17 cellular contexts compared by ENCODE assay signal in the genomic region with DNA sequence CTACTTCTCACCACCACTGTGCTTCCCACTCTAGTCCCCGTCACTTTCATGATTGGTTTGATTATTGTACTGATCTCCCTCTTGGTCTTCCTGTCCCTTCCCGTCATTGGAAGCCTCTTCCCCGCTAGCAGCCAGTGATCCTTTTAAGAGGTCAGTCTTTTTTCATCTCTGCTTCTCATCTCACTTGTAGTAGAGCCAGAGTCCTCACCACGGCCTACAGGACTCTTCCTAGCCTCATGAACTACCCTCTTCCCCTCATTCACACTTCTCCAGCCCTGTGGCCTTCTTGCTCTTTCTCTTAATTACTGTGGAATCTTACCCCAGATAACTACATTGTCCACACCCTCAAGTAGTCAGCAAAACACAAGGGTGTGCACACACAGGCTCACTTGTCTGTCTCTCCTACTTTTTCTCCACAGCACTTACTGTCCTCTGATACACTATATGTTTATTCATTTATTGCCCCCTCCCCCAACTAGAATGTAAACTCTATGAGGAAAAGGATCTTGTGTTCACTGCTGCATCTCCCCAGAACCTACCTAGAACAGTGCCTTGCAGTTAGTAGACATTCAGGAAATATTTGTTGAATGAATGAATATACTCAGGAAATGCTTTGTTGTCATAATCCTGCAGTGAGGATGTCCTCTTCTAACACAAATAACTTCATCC.
DNase-seq lines count a peak whose midpoint lies in the region; ATAC-seq and TF ChIP-seq lines count a peak whose summit lies in the region.
"Had no signal": no experiment of that assay in that cellular context is flagged by ENCODE, and none has a peak within 500 bp of the region (broad histone marks: within the 10 kb centered on the region; RNA-seq: fewer than 3 reads in every experiment).

No MANE protein-coding gene starts in this region.

- BruUV-seq in PC-9 (replicated peaks; lab: Mats Ljungman, UMichigan): no TSS peak

- H3K4me3 ChIP-seq in PC-9 (no peak overlapping the region), endodermal cell (ENCODE audit: low read length) (no peak overlapping the region), neutrophil (ENCODE audit: low read depth in 1 of 2, low read length in 1 of 2) (no peak overlapping the region)
- H3K4me3 ChIP-seq: spleen, tibial artery had no signal

- no peaks in the 10 kb centered on the region for H3K27me3 Mint-ChIP-seq in endodermal cell (ENCODE audit: insufficient read depth)

- ATAC-seq in GM18870 (IDR thresholded peaks at IDR 0.05; ENCODE audit: unreplicated experiment): no peak
- ATAC-seq: foreskin keratinocyte, Panc1 had no signal

- H3K9me3 Mint-ChIP-seq in endodermal cell: no peaks in the 10 kb centered on the region

- TF ChIP-seq CTCF in PC-9 (conservative IDR thresholded peaks at IDR 0.05): no peak
- no peak for TF ChIP-seq CTCF in endodermal cell (conservative IDR thresholded peaks at IDR 0.05)
- TF ChIP-seq CTCF in neutrophil (IDR thresholded peaks at IDR 0.05): no peak

- H3K27ac ChIP-seq in PC-9 (peak overlapping the region; percentile 10; the same call in 1 of the 2 replicates), endodermal cell (ENCODE audit: low read depth, low read length) (peak overlapping the region; percentile 7), neutrophil (peak overlapping the region; percentile 19)
- H3K27ac ChIP-seq: foreskin keratinocyte, tibial artery had no signal

- H3K79me2 ChIP-seq in PC-9 (ENCODE audit: low read depth): peaks cover 76% of the 10 kb centered on the region

- peaks cover 33% of the 10 kb centered on the region for H3K36me3 ChIP-seq in PC-9 (ENCODE audit: low read depth)
- peaks cover 46% of the 10 kb centered on the region for H3K36me3 ChIP-seq in endodermal cell (ENCODE audit: control insufficient read depth, insufficient read depth, low read length)
- H3K36me3 ChIP-seq in neutrophil: peaks cover 35% of the 10 kb centered on the region

- H3K27ac Mint-ChIP-seq in endodermal cell: peak overlapping the region; percentile 32

- H3K9me3 ChIP-seq in PC-9 (ENCODE audit: insufficient read depth, low read depth) (no peaks in the 10 kb centered on the region), endodermal cell (ENCODE audit: control insufficient read depth, low read length) (no peaks in the 10 kb centered on the region), neutrophil (no peaks in the 10 kb centered on the region)
- H3K9me3 ChIP-seq: spleen, tibial artery had no signal

- DNase-seq in NCI-H82 (lab: John Stamatoyannopoulos, UW): peak; percentile 2
- DNase-seq in NCI-H82 treated with DMSO at 0.1 percent for 48 hours (lab: John Stamatoyannopoulos, UW; ENCODE audit: unreplicated experiment): no peak
- no peak for DNase-seq in PC-9
- peak; percentile 65 for DNase-seq in endodermal cell
- DNase-seq in HEK293T (ENCODE audit: extremely low spot score): no peak
- DNase-seq in AML-193 (lab: John Stamatoyannopoulos, UW): no peak
- DNase-seq: caudate nucleus, DND-41, foreskin keratinocyte, Karpas-422, kidney glomerular epithelial cell, NCI-H2107, spleen, tibial artery had no signal

- no peaks in the 10 kb centered on the region for H3K9me2 ChIP-seq in PC-9 (ENCODE audit: insufficient read depth)

- intact Hi-C loops in PC-9 (cut with micrococcal nuclease; ENCODE audit: unreplicated experiment): no loop called here

- H3K4me1 ChIP-seq in PC-9 (replicated peaks; ENCODE audit: insufficient read depth) (peaks cover 8% of the 10 kb centered on the region; the same call in 1 of the 2 replicates), endodermal cell (ENCODE audit: control insufficient read depth, insufficient read depth, low read length) (peaks cover 11% of the 10 kb centered on the region), neutrophil (ENCODE audit: control insufficient read depth in 1 of 2, insufficient read depth in 1 of 2, low read depth in 1 of 2, low read length in 1 of 2) (peaks cover 0 to 2% of the 10 kb centered on the region in 2 experiments)
- H3K4me1 ChIP-seq: tibial artery had no signal

- peaks cover 68% of the 10 kb centered on the region for H3F3A ChIP-seq in PC-9 (ENCODE audit: insufficient read depth, low read depth)

- no peak overlapping the region for H2AFZ ChIP-seq in PC-9

- peaks cover 36% of the 10 kb centered on the region for H3K36me3 Mint-ChIP-seq in endodermal cell (ENCODE audit: low read depth)

- H4K20me1 ChIP-seq in PC-9 (ENCODE audit: insufficient read depth): peaks cover 67% of the 10 kb centered on the region

- no peaks in the 10 kb centered on the region for H3K27me3 ChIP-seq in PC-9 (ENCODE audit: insufficient read depth, low read depth)
- H3K27me3 ChIP-seq in endodermal cell (ENCODE audit: control insufficient read depth, insufficient read depth, low read length, poor library complexity, severe bottlenecking): no peaks in the 10 kb centered on the region
- no peaks in the 10 kb centered on the region for H3K27me3 ChIP-seq in neutrophil
- H3K27me3 ChIP-seq: foreskin keratinocyte, spleen, tibial artery had no signal

- H3K4me1 Mint-ChIP-seq in endodermal cell: peaks cover 19% of the 10 kb centered on the region

- H3K4me3 Mint-ChIP-seq in endodermal cell: no peak overlapping the region

- no peak overlapping the region for H3K4me2 ChIP-seq in PC-9

- H3K9ac ChIP-seq in endodermal cell (ENCODE audit: extremely low read depth, low read length, poor library complexity, severe bottlenecking): peak overlapping the region; percentile 12

- 48 to 70% methylated on average over 4 of the region's 4 CpGs for WGBS in endodermal cell (ENCODE audit: insufficient coverage in 1 of 2, insufficient read length in 1 of 2), 2 experiments

- POLR2A ChIA-PET in PC-9 (lab: Charles Lee; ENCODE audit: unreplicated experiment) (interaction anchor here (0.5 to 0.6 kb wide), 2 partner anchors 98 to 1283 kb away, joined by 4 to 6 read pairs; no protein-coding TSS in a partner anchor), HEK293T (lab: Yijun Ruan, JAX) (no interaction called here)

- CTCF ChIA-PET in PC-9 (lab: Charles Lee): interaction anchor here (0.6 kb wide), 2 partner anchors 14 to 468 kb away, joined by 3 to 4 read pairs; no protein-coding TSS in a partner anchor
- CTCF ChIA-PET in HEK293T (lab: Yijun Ruan, JAX): no interaction called here

TF ChIP-seq in HEK293T, 16 proteins besides CTCF, POLR2A, EP300 and RAD21:
- TF ChIP-seq ARNT (IDR thresholded peaks at IDR 0.05): no peak
- no peak for TF ChIP-seq BHLHE40 (IDR thresholded peaks at IDR 0.05; ENCODE audit: borderline replicate concordance)
- no peak for TF ChIP-seq FOXM1 (IDR thresholded peaks at IDR 0.05; ENCODE audit: borderline replicate concordance)
- TF ChIP-seq ELF4 (IDR thresholded peaks at IDR 0.05): no peak
- TF ChIP-seq CTBP1 (IDR thresholded peaks at IDR 0.05; ENCODE audit: borderline replicate concordance): no peak
- no peak for TF ChIP-seq FOXK2 (IDR thresholded peaks at IDR 0.05)
- no peak for TF ChIP-seq SUZ12 (IDR thresholded peaks at IDR 0.05)
- no peak for TF ChIP-seq LEF1 (IDR thresholded peaks at IDR 0.05; ENCODE audit: borderline replicate concordance)
- no peak for TF ChIP-seq PKNOX1 (IDR thresholded peaks at IDR 0.05)
- TF ChIP-seq HDGF (IDR thresholded peaks at IDR 0.05; ENCODE audit: borderline replicate concordance): no peak
- no peak for TF ChIP-seq L3MBTL2 (conservative IDR thresholded peaks at IDR 0.05)
- TF ChIP-seq ZNF384 (IDR thresholded peaks at IDR 0.05): no peak
- TF ChIP-seq SP1 (IDR thresholded peaks at IDR 0.05): no peak
- TF ChIP-seq FOXA1 (IDR thresholded peaks at IDR 0.05): no peak
- no peak for TF ChIP-seq NFRKB (IDR thresholded peaks at IDR 0.05)

Comparison
In these comparisons a context has a peak if more than half of its experiments do, and no peak if none do; other contexts are left out.
1. DNase-seq: peak in NCI-H82 (single experiment) and endodermal cell (single experiment); none in NCI-H82 treated with DMSO at 0.1 percent for 48 hours (single experiment), PC-9 (0 of 2), HEK293T (single experiment) and AML-193 (0 of 2).
2. Peak in every context shown above with its lines, with median percentiles within 50 percentile points of each other: H3K27ac ChIP-seq.